In genomic region chr16:31201511-31202401, GRCh38 we compare ENCODE assay signal across 8 cellular contexts. TPM values are rescaled to one million over a fixed set of nuclear protein-coding genes. Genes with fewer than 3 reads are reported as not detected.
DNase-seq lines count a peak whose midpoint lies in the region; ATAC-seq, FAIRE-seq and TF ChIP-seq lines count a peak whose summit lies in the region.

No MANE protein-coding gene starts in this region.

- TF ChIP-seq CTCF in Peyer's patch (IDR thresholded peaks at IDR 0.05) (peak in 1 of 6 experiments; percentile 20), brain microvascular endothelial cell (IDR thresholded peaks at IDR 0.05; ENCODE audit: low read depth, low read length, missing control alignments) (no peak), kidney (IDR thresholded peaks at IDR 0.05; ENCODE audit: borderline replicate concordance, extremely low read depth, insufficient read depth) (no peak)

- ATAC-seq in GM18502 (IDR thresholded peaks at IDR 0.05; ENCODE audit: poor library complexity, unreplicated experiment): peak; percentile 67
- peak; percentile 61 for ATAC-seq in HG02642 (IDR thresholded peaks at IDR 0.05; ENCODE audit: poor library complexity, unreplicated experiment)

- TF ChIP-seq POLR2A in Peyer's patch (IDR thresholded peaks at IDR 0.05): peak; percentile 47 to 62

- H3K4me3 ChIP-seq in Peyer's patch (peak overlapping the region; percentile 66 to 88 (median 74)), brain microvascular endothelial cell (ENCODE audit: low read depth, low read length) (peak overlapping the region; percentile 65), kidney (ENCODE audit: low read length in 2 of 2) (peak overlapping the region; percentile 64 to 66)

- FAIRE-seq in kidney (lab: Jason Lieb, UNC): no peak

- DNase-seq in Peyer's patch: peak; percentile 66 to 84 (median 77)
- DNase-seq in brain microvascular endothelial cell: no peak
- DNase-seq in kidney: no peak
- DNase-seq in stimulated activated CD8-positive, alpha-beta memory T cell treated with anti-CD3 and anti-CD28 coated beads, Interleukin-4, amount 100 ng/mL, for 48 hours: peak; percentile 59
- DNase-seq in DMS153 treated with DMSO at 0.1 percent for 48 hours (lab: John Stamatoyannopoulos, UW; ENCODE audit: unreplicated experiment): no peak
- DNase-seq in NCI-H345 (lab: John Stamatoyannopoulos, UW): no peak

- no peaks in the 10 kb centered on the region for H3K9me3 ChIP-seq in Peyer's patch
- H3K9me3 ChIP-seq in kidney (ENCODE audit: control insufficient read depth in 1 of 2, low read length in 2 of 2): no peaks in the 10 kb centered on the region

- in situ Hi-C loops in brain microvascular endothelial cell (cut with HindIII; ENCODE audit: low pct_ligation_motif_present, low sequenced_read_pairs): no loop called here

- intact Hi-C loops in kidney (cut with DNase I): no loop called here

- peaks cover 0 to 4% (median 0%) of the 10 kb centered on the region in 3 donors for H3K36me3 ChIP-seq in Peyer's patch
- H3K36me3 ChIP-seq in brain microvascular endothelial cell (replicated peaks): peaks cover 11% of the 10 kb centered on the region
- no peaks in the 10 kb centered on the region for H3K36me3 ChIP-seq in kidney (ENCODE audit: control insufficient read depth in 1 of 2, insufficient read depth in 2 of 2, low read length in 2 of 2)

- H3K27me3 ChIP-seq in Peyer's patch (no peaks in the 10 kb centered on the region), brain microvascular endothelial cell (replicated peaks) (no peaks in the 10 kb centered on the region)

- H3K27ac ChIP-seq in Peyer's patch (peak overlapping the region; percentile 66 to 90 (median 78)), brain microvascular endothelial cell (no peak overlapping the region), kidney (ENCODE audit: low read depth in 2 of 2, low read length in 2 of 2) (no peak overlapping the region)

- H3K9ac ChIP-seq in kidney (ENCODE audit: low read length in 2 of 2): peak overlapping the region in 1 of 2 donors; percentile 55

- H3K4me1 ChIP-seq in Peyer's patch (peaks cover 0 to 29% (median 10%) of the 10 kb centered on the region in 4 donors), kidney (ENCODE audit: control insufficient read depth in 1 of 2, insufficient read depth in 1 of 2, low read depth in 1 of 2, low read length in 2 of 2) (peaks cover 0 to 12% of the 10 kb centered on the region in 2 donors)

RNA-seq across cellular contexts. Expression of gene PYCARD, which starts 0.8 kb away (rescaled TPM):
- total RNA-seq in Peyer's patch (100 to 1,000 TPM in 2 of 4 donors, 10 to 100 TPM in 2; 91.1 to 201 (median 125) TPM), kidney (26.5 TPM)
- polyA plus RNA-seq in kidney (ENCODE audit: insufficient read depth, low read depth, low replicate concordance): 14.8 TPM

RNA-seq across cellular contexts. Expression of gene TRIM72, which starts 12.2 kb away (rescaled TPM):
- total RNA-seq in Peyer's patch (not detected), kidney (0.06 TPM)
- polyA plus RNA-seq in kidney (ENCODE audit: insufficient read depth, low read depth, low replicate concordance): 0.11 TPM

RNA-seq across cellular contexts. Expression of gene PYDC1, which starts 15.2 kb away (rescaled TPM):
- total RNA-seq in Peyer's patch (not detected), kidney (not detected)
- polyA plus RNA-seq in kidney (ENCODE audit: insufficient read depth, low read depth, low replicate concordance): not detected

RNA-seq across cellular contexts. Expression of gene FUS, which starts 21.8 kb away (rescaled TPM):
- total RNA-seq in Peyer's patch (100 to 1,000 TPM in 2 of 4 donors, 10 to 100 TPM in 2; 69.7 to 173 (median 121) TPM), kidney (333 TPM)
- polyA plus RNA-seq in kidney (ENCODE audit: insufficient read depth, low read depth, low replicate concordance): 180 TPM

RNA-seq across cellular contexts. Expression of gene PRSS36, which starts 51.9 kb away (rescaled TPM):
- 10 to 100 TPM in 3 of 4 donors, not detected in 1; 26.1 to 31.3 (median 28.2) TPM for total RNA-seq in Peyer's patch
- 4.1 TPM for total RNA-seq in kidney
- 1.7 TPM for polyA plus RNA-seq in kidney (ENCODE audit: insufficient read depth, low read depth, low replicate concordance)

Comparison
In these comparisons a context has a peak if more than half of its experiments do, and no peak if none do; other contexts are left out.
1. DNase-seq: peak in Peyer's patch (3 of 3) and stimulated activated CD8-positive, alpha-beta memory T cell treated with anti-CD3 and anti-CD28 coated beads, Interleukin-4, amount 100 ng/mL, for 48 hours (single experiment); none in brain microvascular endothelial cell (single experiment), kidney (single experiment), DMS153 treated with DMSO at 0.1 percent for 48 hours (single experiment) and NCI-H345 (single experiment).
2. H3K27ac ChIP-seq: peak in Peyer's patch (4 of 4); none in brain microvascular endothelial cell (single experiment) and kidney (0 of 2).
3. Peak in every context shown above with its lines, with median percentiles within 50 percentile points of each other: H3K4me3 ChIP-seq.